ENCODE assay signal across 8 cellular contexts in the genomic region with DNA sequence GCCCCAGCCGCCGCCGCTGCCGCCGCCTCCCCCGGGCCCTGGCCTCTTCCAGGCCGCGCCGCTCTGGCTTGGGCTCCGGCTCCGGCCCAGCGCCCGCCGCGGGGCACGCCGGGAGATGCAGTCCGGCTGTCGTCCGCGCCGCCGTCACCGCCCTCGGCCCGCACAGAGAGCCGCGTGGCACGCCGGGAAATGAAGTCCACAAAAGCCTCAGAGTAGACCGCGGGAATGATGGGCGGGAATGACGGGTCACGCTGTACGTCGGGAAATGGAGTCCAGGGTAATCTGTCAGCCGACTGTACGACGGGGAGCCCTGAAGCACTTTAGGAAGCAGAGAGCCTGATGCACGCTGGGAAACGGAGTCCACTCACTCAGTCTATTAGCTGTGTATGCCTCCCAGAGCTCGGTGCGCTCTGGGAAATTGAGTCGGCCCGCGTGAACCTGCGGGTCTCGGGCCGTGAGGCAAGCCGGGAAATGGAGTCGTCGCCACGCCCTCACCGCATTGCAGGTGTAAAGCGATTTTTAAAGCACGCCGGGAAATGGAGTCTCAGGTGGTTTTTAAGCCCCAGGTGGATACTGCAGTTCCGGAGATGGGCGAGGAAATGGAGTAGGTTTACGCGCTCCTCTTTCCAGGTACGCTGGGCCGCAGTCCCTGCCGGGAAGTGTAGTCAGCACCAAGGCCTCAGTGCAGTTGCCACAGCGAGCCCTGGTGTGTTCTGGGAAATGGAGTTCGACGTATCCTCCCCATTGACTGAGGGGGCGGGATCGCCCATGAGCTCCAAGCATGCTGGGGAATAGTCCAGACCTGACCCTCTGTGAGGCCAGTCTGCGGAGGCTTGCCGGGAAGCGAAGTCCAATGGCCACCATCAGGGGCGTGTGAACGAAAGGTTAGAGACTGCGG. TPM values are rescaled to one million over a fixed set of nuclear protein-coding genes. Genes with fewer than 3 reads are reported as not detected.
A peak's percentile ranks its signal among the peaks of the same experiment; 100 is the strongest.
DNase-seq lines count a peak whose midpoint lies in the region; ATAC-seq and TF ChIP-seq lines count a peak whose summit lies in the region.

Gene GSK3A (minus strand): TSS at position 91 of the 898 bp plus-strand sequence. CDS start 137 bp downstream, outside the sequence.

- peaks cover 10% of the 10 kb centered on the region; the same call in 1 of the 2 replicates for H3K36me3 ChIP-seq in Karpas-422 (ENCODE audit: insufficient read depth, low read length)
- peaks cover 0 to 39% (median 11%) of the 10 kb centered on the region in 4 donors for H3K36me3 ChIP-seq in esophagus muscularis mucosa
- peaks cover 6 to 15% of the 10 kb centered on the region in 2 donors for H3K36me3 ChIP-seq in muscle layer of duodenum (ENCODE audit: control insufficient read depth in 1 of 2, insufficient read depth in 2 of 2, low read length in 2 of 2)

- 0% methylated on average over 46 of the region's 76 CpGs for WGBS in esophagus muscularis mucosa

- H4K20me1 ChIP-seq in Karpas-422 (ENCODE audit: insufficient read depth, low read depth, low read length): peaks cover 10% of the 10 kb centered on the region; the same call in 1 of the 2 replicates

- peak; percentile 60 for ATAC-seq in GM21825 (IDR thresholded peaks at IDR 0.05; ENCODE audit: unreplicated experiment)

- DNase-seq in DMS79 treated with DMSO at 0.1 percent for 48 hours (lab: John Stamatoyannopoulos, UW) (peak; percentile 100), Karpas-422 (peak; percentile 99), RKO (ENCODE audit: low spot score) (peak; percentile 99), activated T-helper 1 cell treated with Interleukin-2 at 50 U/mL for 16 hours (ENCODE audit: low read depth) (peak; percentile 92), esophagus muscularis mucosa (ENCODE audit: extremely low spot score) (peak; percentile 99)
- peak; percentile 94 to 95 for DNase-seq in stimulated activated CD8-positive, alpha-beta memory T cell treated with anti-CD3 and anti-CD28 coated beads, Interleukin-7, amount 100 ng/mL, for 4 hours (ENCODE audit: low read depth in 2 of 2)

- intact Hi-C loops in esophagus muscularis mucosa (cut with DNase I): no loop called here

- peak within 1 kb of the TSS; percentile 77 for H3K9ac ChIP-seq in Karpas-422 (ENCODE audit: low read length)

- no peaks in the 10 kb centered on the region for H3K27me3 ChIP-seq in Karpas-422 (ENCODE audit: low read length)
- no peaks in the 10 kb centered on the region for H3K27me3 ChIP-seq in esophagus muscularis mucosa
- H3K27me3 ChIP-seq in muscle layer of duodenum (ENCODE audit: low read depth, low read length): no peaks in the 10 kb centered on the region

- peak; percentile 67 for TF ChIP-seq POLR2A in esophagus muscularis mucosa (IDR thresholded peaks at IDR 0.05; ENCODE audit: low read depth)

- H3K4me2 ChIP-seq in Karpas-422 (ENCODE audit: low read depth, low read length, poor library complexity, severe bottlenecking): peak within 1 kb of the TSS; percentile 86

- H3K9me3 ChIP-seq in Karpas-422 (ENCODE audit: low read length) (no peaks in the 10 kb centered on the region), esophagus muscularis mucosa (no peaks in the 10 kb centered on the region), muscle layer of duodenum (ENCODE audit: control insufficient read depth in 1 of 2, low read length in 2 of 2) (no peaks in the 10 kb centered on the region)

- no peaks in the 10 kb centered on the region for H3K9me2 ChIP-seq in Karpas-422 (replicated peaks; ENCODE audit: insufficient read depth, low read length)

- H2AFZ ChIP-seq in Karpas-422 (ENCODE audit: low read length): no peak within 1 kb of the TSS

- H3K79me2 ChIP-seq in Karpas-422 (ENCODE audit: low read length): peaks cover 36% of the 10 kb centered on the region

- H3K4me3 ChIP-seq in Karpas-422 (ENCODE audit: low read length) (peak within 1 kb of the TSS; percentile 76), esophagus muscularis mucosa (peak within 1 kb of the TSS; percentile 79 to 92 (median 86)), muscle layer of duodenum (ENCODE audit: low read depth in 1 of 2, low read length in 2 of 2) (peak within 1 kb of the TSS; percentile 75 to 77)

- peaks cover 37% of the 10 kb centered on the region for H3K4me1 ChIP-seq in Karpas-422 (ENCODE audit: low read length)
- H3K4me1 ChIP-seq in esophagus muscularis mucosa: peaks cover 51 to 78% (median 66%) of the 10 kb centered on the region in 4 donors
- peaks cover 15 to 60% of the 10 kb centered on the region in 2 donors for H3K4me1 ChIP-seq in muscle layer of duodenum (ENCODE audit: control insufficient read depth in 1 of 2, insufficient read depth in 2 of 2, low read length in 2 of 2)

- TF ChIP-seq CTCF in esophagus muscularis mucosa (IDR thresholded peaks at IDR 0.05): peak in 1 of 3 experiments; percentile 7

- no peak for TF ChIP-seq EP300 in esophagus muscularis mucosa (IDR thresholded peaks at IDR 0.05)

- H3K27ac ChIP-seq in Karpas-422 (ENCODE audit: low read length) (peak within 1 kb of the TSS; percentile 92), esophagus muscularis mucosa (replicated peaks in 1 of 4) (peak within 1 kb of the TSS; percentile 95 to 100 (median 100)), muscle layer of duodenum (ENCODE audit: low read length) (peak within 1 kb of the TSS; percentile 99)

RNA-seq across cellular contexts. Expression of gene GSK3A, which starts in this region (rescaled TPM):
- 17.7 and 29.3 TPM in 2 replicates for total RNA-seq in Karpas-422 (2014; rRNA removed; shearing (Covaris generic); ENCODE audit: low replicate concordance)
- 10 to 100 TPM; 33.8 to 46.1 (median 41.8) TPM for total RNA-seq in esophagus muscularis mucosa

Comparison
In these comparisons a context has a peak if more than half of its experiments do, and no peak if none do; other contexts are left out.
1. Peak in every context shown above with its lines: DNase-seq, ATAC-seq, H3K4me3 ChIP-seq and H3K27ac ChIP-seq.